Comparison of ENCODE assay signal across 11 cellular contexts in genomic region chr4:81523672-81524436, GRCh38.
DNase-seq lines count a peak whose midpoint lies in the region; ATAC-seq lines count a peak whose summit lies in the region.
"Had no signal": no experiment of that assay in that cellular context is flagged by ENCODE, and none has a peak within 500 bp of the region (broad histone marks: within the 10 kb centered on the region; RNA-seq: fewer than 3 reads in every experiment).

No MANE protein-coding gene starts in this region.

- peak; percentile 45 for DNase-seq in NCI-H748 (lab: John Stamatoyannopoulos, UW; ENCODE audit: unreplicated experiment)
- no peak for DNase-seq in NCI-H748 treated with DMSO at 0.1 percent for 48 hours (lab: John Stamatoyannopoulos, UW)
- DNase-seq in epidermal melanocyte (ENCODE audit: insufficient read length, low spot score): peak; percentile 41
- peak; percentile 80 for DNase-seq in superior temporal gyrus (ENCODE audit: extremely low spot score)
- DNase-seq in HCEC 1CT: no peak
- DNase-seq in RPMI8226: no peak
- no peak for DNase-seq in NOMO-1 treated with DMSO at 0.1 percent for 48 hours (lab: John Stamatoyannopoulos, UW; ENCODE audit: unreplicated experiment)
- DNase-seq: activated gamma-delta T cell treated with Interleukin-2 at 50 U/mL for 16 hours, DMS79, SJCRH30 had no signal

- peak; percentile 84 for ATAC-seq in HG03095 (IDR thresholded peaks at IDR 0.05; ENCODE audit: unreplicated experiment)

Comparison
In these comparisons a context has a peak if more than half of its experiments do, and no peak if none do; other contexts are left out.
1. DNase-seq: peak in NCI-H748 (single experiment), epidermal melanocyte (single experiment) and superior temporal gyrus (single experiment); none in NCI-H748 treated with DMSO at 0.1 percent for 48 hours (single experiment), HCEC 1CT (single experiment), RPMI8226 (single experiment) and NOMO-1 treated with DMSO at 0.1 percent for 48 hours (single experiment).